In genomic region chr12:32854716-32855115, GRCh38 we compare ENCODE assay signal across 1 cellular context.
TF ChIP-seq lines count a peak whose summit lies in the region.

No MANE protein-coding gene starts in this region.

TF ChIP-seq in GM23338, 12 proteins besides CTCF, POLR2A, EP300 and RAD21 (continued from another document):
- TF ChIP-seq, protein P1, sequence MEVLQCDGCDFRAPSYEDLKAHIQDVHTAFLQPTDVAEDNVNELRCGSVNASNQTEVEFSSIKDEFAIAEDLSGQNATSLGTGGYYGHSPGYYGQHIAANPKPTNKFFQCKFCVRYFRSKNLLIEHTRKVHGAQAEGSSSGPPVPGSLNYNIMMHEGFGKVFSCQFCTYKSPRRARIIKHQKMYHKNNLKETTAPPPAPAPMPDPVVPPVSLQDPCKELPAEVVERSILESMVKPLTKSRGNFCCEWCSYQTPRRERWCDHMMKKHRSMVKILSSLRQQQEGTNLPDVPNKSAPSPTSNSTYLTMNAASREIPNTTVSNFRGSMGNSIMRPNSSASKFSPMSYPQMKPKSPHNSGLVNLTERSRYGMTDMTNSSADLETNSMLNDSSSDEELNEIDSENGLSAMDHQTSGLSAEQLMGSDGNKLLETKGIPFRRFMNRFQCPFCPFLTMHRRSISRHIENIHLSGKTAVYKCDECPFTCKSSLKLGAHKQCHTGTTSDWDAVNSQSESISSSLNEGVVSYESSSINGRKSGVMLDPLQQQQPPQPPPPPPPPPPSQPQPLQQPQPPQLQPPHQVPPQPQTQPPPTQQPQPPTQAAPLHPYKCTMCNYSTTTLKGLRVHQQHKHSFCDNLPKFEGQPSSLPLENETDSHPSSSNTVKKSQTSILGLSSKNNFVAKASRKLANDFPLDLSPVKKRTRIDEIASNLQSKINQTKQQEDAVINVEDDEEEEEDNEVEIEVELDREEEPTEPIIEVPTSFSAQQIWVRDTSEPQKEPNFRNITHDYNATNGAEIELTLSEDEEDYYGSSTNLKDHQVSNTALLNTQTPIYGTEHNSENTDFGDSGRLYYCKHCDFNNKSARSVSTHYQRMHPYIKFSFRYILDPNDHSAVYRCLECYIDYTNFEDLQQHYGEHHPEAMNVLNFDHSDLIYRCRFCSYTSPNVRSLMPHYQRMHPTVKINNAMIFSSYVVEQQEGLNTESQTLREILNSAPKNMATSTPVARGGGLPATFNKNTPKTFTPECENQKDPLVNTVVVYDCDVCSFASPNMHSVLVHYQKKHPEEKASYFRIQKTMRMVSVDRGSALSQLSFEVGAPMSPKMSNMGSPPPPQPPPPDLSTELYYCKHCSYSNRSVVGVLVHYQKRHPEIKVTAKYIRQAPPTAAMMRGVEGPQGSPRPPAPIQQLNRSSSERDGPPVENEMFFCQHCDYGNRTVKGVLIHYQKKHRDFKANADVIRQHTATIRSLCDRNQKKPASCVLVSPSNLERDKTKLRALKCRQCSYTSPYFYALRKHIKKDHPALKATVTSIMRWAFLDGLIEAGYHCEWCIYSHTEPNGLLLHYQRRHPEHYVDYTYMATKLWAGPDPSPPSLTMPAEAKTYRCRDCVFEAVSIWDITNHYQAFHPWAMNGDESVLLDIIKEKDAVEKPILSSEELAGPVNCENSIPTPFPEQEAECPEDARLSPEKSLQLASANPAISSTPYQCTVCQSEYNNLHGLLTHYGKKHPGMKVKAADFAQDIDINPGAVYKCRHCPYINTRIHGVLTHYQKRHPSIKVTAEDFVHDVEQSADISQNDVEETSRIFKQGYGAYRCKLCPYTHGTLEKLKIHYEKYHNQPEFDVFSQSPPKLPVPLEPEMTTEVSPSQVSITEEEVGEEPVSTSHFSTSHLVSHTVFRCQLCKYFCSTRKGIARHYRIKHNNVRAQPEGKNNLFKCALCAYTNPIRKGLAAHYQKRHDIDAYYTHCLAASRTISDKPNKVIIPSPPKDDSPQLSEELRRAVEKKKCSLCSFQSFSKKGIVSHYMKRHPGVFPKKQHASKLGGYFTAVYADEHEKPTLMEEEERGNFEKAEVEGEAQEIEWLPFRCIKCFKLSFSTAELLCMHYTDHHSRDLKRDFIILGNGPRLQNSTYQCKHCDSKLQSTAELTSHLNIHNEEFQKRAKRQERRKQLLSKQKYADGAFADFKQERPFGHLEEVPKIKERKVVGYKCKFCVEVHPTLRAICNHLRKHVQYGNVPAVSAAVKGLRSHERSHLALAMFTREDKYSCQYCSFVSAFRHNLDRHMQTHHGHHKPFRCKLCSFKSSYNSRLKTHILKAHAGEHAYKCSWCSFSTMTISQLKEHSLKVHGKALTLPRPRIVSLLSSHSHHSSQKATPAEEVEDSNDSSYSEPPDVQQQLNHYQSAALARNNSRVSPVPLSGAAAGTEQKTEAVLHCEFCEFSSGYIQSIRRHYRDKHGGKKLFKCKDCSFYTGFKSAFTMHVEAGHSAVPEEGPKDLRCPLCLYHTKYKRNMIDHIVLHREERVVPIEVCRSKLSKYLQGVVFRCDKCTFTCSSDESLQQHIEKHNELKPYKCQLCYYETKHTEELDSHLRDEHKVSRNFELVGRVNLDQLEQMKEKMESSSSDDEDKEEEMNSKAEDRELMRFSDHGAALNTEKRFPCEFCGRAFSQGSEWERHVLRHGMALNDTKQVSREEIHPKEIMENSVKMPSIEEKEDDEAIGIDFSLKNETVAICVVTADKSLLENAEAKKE (CRISPR knock-in tag; IDR thresholded peaks at IDR 0.05): no peak
- TF ChIP-seq, protein P2, sequence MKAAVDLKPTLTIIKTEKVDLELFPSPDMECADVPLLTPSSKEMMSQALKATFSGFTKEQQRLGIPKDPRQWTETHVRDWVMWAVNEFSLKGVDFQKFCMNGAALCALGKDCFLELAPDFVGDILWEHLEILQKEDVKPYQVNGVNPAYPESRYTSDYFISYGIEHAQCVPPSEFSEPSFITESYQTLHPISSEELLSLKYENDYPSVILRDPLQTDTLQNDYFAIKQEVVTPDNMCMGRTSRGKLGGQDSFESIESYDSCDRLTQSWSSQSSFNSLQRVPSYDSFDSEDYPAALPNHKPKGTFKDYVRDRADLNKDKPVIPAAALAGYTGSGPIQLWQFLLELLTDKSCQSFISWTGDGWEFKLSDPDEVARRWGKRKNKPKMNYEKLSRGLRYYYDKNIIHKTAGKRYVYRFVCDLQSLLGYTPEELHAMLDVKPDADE (IDR thresholded peaks at IDR 0.05): no peak
